ENCODE assay signal across 8 cellular contexts in genomic region chrX:50204364-50204899, GRCh38. TPM values are rescaled to one million over a fixed set of nuclear protein-coding genes. Genes with fewer than 3 reads are reported as not detected.
DNase-seq lines count a peak whose midpoint lies in the region; ATAC-seq and TF ChIP-seq lines count a peak whose summit lies in the region.

Gene CCNB3, plus strand, starts transcription at chrX:50204765. Its CDS starts 80,399 bp downstream, at chrX:50285164.

- H3K9me3 ChIP-seq in KOPT-K1 (ENCODE audit: insufficient read depth, low read length, poor library complexity, severe bottlenecking) (no peaks in the 10 kb centered on the region), osteoblast (ENCODE audit: low read depth, low read length) (no peaks in the 10 kb centered on the region), thoracic aorta (no peaks in the 10 kb centered on the region)

- no peaks in the 10 kb centered on the region for H3K27me3 Mint-ChIP-seq in GM23338 (ENCODE audit: insufficient read depth, low read depth, poor library complexity)

- TF ChIP-seq CTCF in GM23338 (conservative IDR thresholded peaks at IDR 0.05; ENCODE audit: low read depth in 2 of 2): peak; percentile 64 to 66
- peak; percentile 52 for TF ChIP-seq CTCF in RWPE1 (conservative IDR thresholded peaks at IDR 0.05; ENCODE audit: low read depth)
- TF ChIP-seq CTCF in foreskin keratinocyte (conservative IDR thresholded peaks at IDR 0.05): peak; percentile 62
- peak; percentile 83 for TF ChIP-seq CTCF in osteoblast (IDR thresholded peaks at IDR 0.05; ENCODE audit: extremely low read depth, low read depth, low read length)
- TF ChIP-seq CTCF in thoracic aorta (IDR thresholded peaks at IDR 0.05): peak; percentile 53

- H3K4me1 ChIP-seq in GM23338 (ENCODE audit: insufficient read depth) (peaks cover 4% of the 10 kb centered on the region; the same call in 1 of the 2 replicates), foreskin keratinocyte (no peaks in the 10 kb centered on the region), osteoblast (ENCODE audit: insufficient read depth, low read length) (peaks cover 3% of the 10 kb centered on the region), thoracic aorta (ENCODE audit: control insufficient read depth in 1 of 2, low read depth in 2 of 2) (no peaks in the 10 kb centered on the region)

- H3K27ac ChIP-seq in GM23338 (ENCODE audit: low read depth) (no peak within 1 kb of the TSS), KOPT-K1 (ENCODE audit: low read depth, low read length, poor library complexity, severe bottlenecking) (peak within 1 kb of the TSS; percentile 49), RWPE1 (peak within 1 kb of the TSS; percentile 45), foreskin keratinocyte (peak within 1 kb of the TSS; percentile 71), osteoblast (ENCODE audit: low read depth, low read length) (no peak within 1 kb of the TSS), thoracic aorta (no peak within 1 kb of the TSS)

- H3K4me3 Mint-ChIP-seq in GM23338: peak within 1 kb of the TSS; percentile 70

- no peaks in the 10 kb centered on the region for H3K36me3 Mint-ChIP-seq in GM23338 (ENCODE audit: low read depth)

- ATAC-seq in GM23338 (peak; percentile 88), foreskin keratinocyte (peak; percentile 93), thoracic aorta (ENCODE audit: insufficient number of reproducible peaks, low FRiP score, low read depth) (peak; percentile 82)

- POLR2A ChIA-PET in RWPE1 (lab: Yijun Ruan, JAX; ENCODE audit: low non-redundant PET): no interaction called here

- peak within 1 kb of the TSS; percentile 67 for H3K4me2 ChIP-seq in GM23338
- peak within 1 kb of the TSS; percentile 77 for H3K4me2 ChIP-seq in osteoblast (ENCODE audit: insufficient read depth, low read length)

- peak within 1 kb of the TSS; percentile 92 for H3K27ac Mint-ChIP-seq in GM23338

- H3K9me3 Mint-ChIP-seq in GM23338: no peaks in the 10 kb centered on the region

- no peaks in the 10 kb centered on the region for H3K36me3 ChIP-seq in GM23338 (ENCODE audit: insufficient read depth)
- H3K36me3 ChIP-seq in KOPT-K1 (ENCODE audit: insufficient read depth, low read length): no peaks in the 10 kb centered on the region
- no peaks in the 10 kb centered on the region for H3K36me3 ChIP-seq in osteoblast (ENCODE audit: insufficient read depth, low read length)
- no peaks in the 10 kb centered on the region for H3K36me3 ChIP-seq in thoracic aorta

- DNase-seq in G401 (ENCODE audit: low spot score) (peak; percentile 75), GM23338 (ENCODE audit: low spot score) (peak; percentile 79), RWPE1 (ENCODE audit: low spot score) (peak; percentile 45), foreskin keratinocyte (peak; percentile 26 to 61), osteoblast (ENCODE audit: insufficient read length, low spot score, missing footprints) (peak; percentile 91), thoracic aorta (ENCODE audit: low spot score) (no peak)
- DNase-seq in activated effector memory CD4-positive, alpha-beta T cell treated with anti-CD3 and anti-CD28 coated beads, Interleukin-2, amount 50 U/mL, for 16 hours: peak; percentile 86

- H3K4me3 ChIP-seq in GM23338 (peak within 1 kb of the TSS; percentile 38), osteoblast (ENCODE audit: insufficient read depth, low read length) (peak within 1 kb of the TSS; percentile 60), thoracic aorta (peak within 1 kb of the TSS; percentile 66)

- no peaks in the 10 kb centered on the region for H3F3A ChIP-seq in GM23338 (replicated peaks; ENCODE audit: low read depth)

- peaks cover 9% of the 10 kb centered on the region for H3K4me1 Mint-ChIP-seq in GM23338

- H4K20me1 ChIP-seq in GM23338 (replicated peaks; ENCODE audit: insufficient read depth): no peaks in the 10 kb centered on the region
- H4K20me1 ChIP-seq in osteoblast (ENCODE audit: insufficient read depth, low read length): no peaks in the 10 kb centered on the region

- no peaks in the 10 kb centered on the region for H3K9me2 ChIP-seq in GM23338 (ENCODE audit: insufficient read depth)

- in situ Hi-C loops in G401 (cut with HindIII; ENCODE audit: low sequenced_read_pairs): no loop called here

- no peaks in the 10 kb centered on the region for H3K27me3 ChIP-seq in GM23338 (ENCODE audit: insufficient read depth)
- H3K27me3 ChIP-seq in foreskin keratinocyte: no peaks in the 10 kb centered on the region
- peaks cover 4% of the 10 kb centered on the region for H3K27me3 ChIP-seq in osteoblast (ENCODE audit: insufficient read depth, low read length)
- H3K27me3 ChIP-seq in thoracic aorta (replicated peaks; ENCODE audit: insufficient read depth): no peaks in the 10 kb centered on the region

- CTCF ChIA-PET in RWPE1 (lab: Yijun Ruan, JAX): interaction anchor here (0.6 to 1.0 kb wide), 6 partner anchors 33 to 1573 kb away, joined by 3 to 4 read pairs (median 3); no protein-coding TSS in a partner anchor

- peak within 1 kb of the TSS; percentile 80; the same call in 1 of the 2 replicates for H2AFZ ChIP-seq in GM23338
- H2AFZ ChIP-seq in osteoblast (ENCODE audit: low read length): peak within 1 kb of the TSS; percentile 86

- no peaks in the 10 kb centered on the region for H3K79me2 ChIP-seq in GM23338 (replicated peaks; ENCODE audit: insufficient read depth)
- no peaks in the 10 kb centered on the region for H3K79me2 ChIP-seq in osteoblast (ENCODE audit: insufficient read depth, low read length)

TF ChIP-seq in GM23338, 12 proteins besides CTCF, POLR2A, EP300 and RAD21:
- no peak for TF ChIP-seq ZNF114 (CRISPR knock-in tag; IDR thresholded peaks at IDR 0.05)
- no peak for TF ChIP-seq EZH2 (IDR thresholded peaks at IDR 0.05; ENCODE audit: low read depth, unreplicated experiment)
- TF ChIP-seq ETS1 (IDR thresholded peaks at IDR 0.05): no peak
- TF ChIP-seq POLR2AphosphoS5 (IDR thresholded peaks at IDR 0.05; ENCODE audit: low read depth): no peak
- TF ChIP-seq JUNB (IDR thresholded peaks at IDR 0.05; ENCODE audit: unreplicated experiment): no peak
- TF ChIP-seq ZNF331 (CRISPR knock-in tag; IDR thresholded peaks at IDR 0.05; ENCODE audit: low read depth): no peak

RNA-seq across cellular contexts. Expression of gene CCNB3, which starts in this region (rescaled TPM):
- total RNA-seq in G401 (2014; rRNA removed; shearing (Covaris generic)): not detected in 2 replicates
- 0.74 and 1.2 TPM in 2 replicates for total RNA-seq in GM23338 (2014; rRNA removed; shearing (Covaris generic))
- polyA plus RNA-seq in GM23338 (2016; fragmentation: Nextera tagmentation; extraction: Ambion mirVana) (0.12 and 0.13 TPM in 2 replicates), foreskin keratinocyte (0.10 and 0.21 TPM in 2 replicates)
- total RNA-seq in foreskin keratinocyte (0.14 and 0.35 TPM in 2 replicates), osteoblast (0.29 and 0.36 TPM in 2 replicates), thoracic aorta (under 1 TPM in 1 of 2 donors, not detected in 1; 0.21 TPM)

Comparison
In these comparisons a context has a peak if more than half of its experiments do, and no peak if none do; other contexts are left out.
1. Peak in DNase-seq in G401; RNA of the gene not detected or under 1 TPM.
2. Peak in DNase-seq, ATAC-seq and H3K27ac ChIP-seq in foreskin keratinocyte; RNA of the gene not detected or under 1 TPM.
3. Peak in DNase-seq, H3K4me3 ChIP-seq and H3K4me2 ChIP-seq in osteoblast; RNA of the gene not detected or under 1 TPM.
4. Peak in ATAC-seq and H3K4me3 ChIP-seq in thoracic aorta; RNA of the gene not detected or under 1 TPM.
5. H3K27ac ChIP-seq: peak in KOPT-K1 (single experiment) and RWPE1 (single experiment); none in GM23338 (single experiment), osteoblast (single experiment) and thoracic aorta (0 of 2).
6. Peak in every context shown above with its lines, with median percentiles within 50 percentile points of each other: ATAC-seq, H3K4me3 ChIP-seq and CTCF ChIP-seq.